1 cellular context compared by ENCODE assay signal in genomic region chr2:113251118-113251517, GRCh38.
A peak's percentile ranks its signal among the peaks of the same experiment; 100 is the strongest.
TF ChIP-seq lines count a peak whose summit lies in the region.

No MANE protein-coding gene starts in this region.

TF ChIP-seq in endothelial cell of umbilical vein, 7 proteins besides CTCF, POLR2A, EP300 and RAD21:
- TF ChIP-seq EZH2 (IDR thresholded peaks at IDR 0.05; ENCODE audit: borderline replicate concordance, low read depth, low read length, severe bottlenecking) (no peak), FOS (IDR thresholded peaks at IDR 0.05; ENCODE audit: borderline replicate concordance, insufficient read depth, low read length) (peak; percentile 31)
